In the genomic region with DNA sequence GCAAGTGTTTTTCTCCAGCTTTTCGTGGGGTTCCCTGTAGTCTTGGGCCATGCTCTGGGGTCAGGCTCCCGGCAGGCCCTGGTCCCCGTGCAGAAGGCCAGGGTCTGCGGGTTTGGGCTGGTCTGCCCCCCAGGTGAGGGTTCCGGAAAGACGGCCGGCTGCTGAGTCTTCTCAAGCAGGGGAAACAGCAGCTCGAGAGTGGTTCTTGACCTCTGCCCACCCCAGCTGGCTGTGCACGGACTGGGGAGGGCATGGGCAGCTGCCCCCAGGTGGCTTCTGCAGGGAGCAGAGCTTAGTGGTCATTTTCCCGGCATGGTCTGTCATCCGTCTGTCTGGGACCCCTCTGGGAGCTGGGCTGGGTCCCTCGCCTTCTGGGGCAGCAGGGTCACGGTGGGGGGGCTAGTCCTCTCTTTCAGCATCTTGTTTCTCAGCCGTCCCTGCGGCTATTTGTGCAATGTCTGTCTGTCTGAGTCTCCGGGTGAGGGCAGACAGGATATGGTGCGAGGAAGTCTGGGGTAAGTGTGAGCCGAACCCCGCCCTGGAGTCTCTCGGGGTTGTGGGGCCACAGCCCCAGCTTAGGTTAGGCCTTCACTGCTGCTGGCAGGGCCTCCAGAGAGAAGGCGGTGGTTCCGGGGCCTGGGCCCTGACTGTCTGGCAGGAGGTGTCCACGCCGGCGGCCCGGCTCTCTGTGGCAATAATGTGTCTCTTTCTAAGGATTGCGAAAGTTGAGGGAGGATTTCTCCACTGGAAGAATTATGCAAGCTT, we compare ENCODE assay signal across 1 cellular context.
TF ChIP-seq lines count a peak whose summit lies in the region.

No MANE protein-coding gene starts in this region.

TF ChIP-seq in GM23338, 12 proteins besides CTCF, POLR2A, EP300 and RAD21 (continued from another document):
- TF ChIP-seq, protein P1, sequence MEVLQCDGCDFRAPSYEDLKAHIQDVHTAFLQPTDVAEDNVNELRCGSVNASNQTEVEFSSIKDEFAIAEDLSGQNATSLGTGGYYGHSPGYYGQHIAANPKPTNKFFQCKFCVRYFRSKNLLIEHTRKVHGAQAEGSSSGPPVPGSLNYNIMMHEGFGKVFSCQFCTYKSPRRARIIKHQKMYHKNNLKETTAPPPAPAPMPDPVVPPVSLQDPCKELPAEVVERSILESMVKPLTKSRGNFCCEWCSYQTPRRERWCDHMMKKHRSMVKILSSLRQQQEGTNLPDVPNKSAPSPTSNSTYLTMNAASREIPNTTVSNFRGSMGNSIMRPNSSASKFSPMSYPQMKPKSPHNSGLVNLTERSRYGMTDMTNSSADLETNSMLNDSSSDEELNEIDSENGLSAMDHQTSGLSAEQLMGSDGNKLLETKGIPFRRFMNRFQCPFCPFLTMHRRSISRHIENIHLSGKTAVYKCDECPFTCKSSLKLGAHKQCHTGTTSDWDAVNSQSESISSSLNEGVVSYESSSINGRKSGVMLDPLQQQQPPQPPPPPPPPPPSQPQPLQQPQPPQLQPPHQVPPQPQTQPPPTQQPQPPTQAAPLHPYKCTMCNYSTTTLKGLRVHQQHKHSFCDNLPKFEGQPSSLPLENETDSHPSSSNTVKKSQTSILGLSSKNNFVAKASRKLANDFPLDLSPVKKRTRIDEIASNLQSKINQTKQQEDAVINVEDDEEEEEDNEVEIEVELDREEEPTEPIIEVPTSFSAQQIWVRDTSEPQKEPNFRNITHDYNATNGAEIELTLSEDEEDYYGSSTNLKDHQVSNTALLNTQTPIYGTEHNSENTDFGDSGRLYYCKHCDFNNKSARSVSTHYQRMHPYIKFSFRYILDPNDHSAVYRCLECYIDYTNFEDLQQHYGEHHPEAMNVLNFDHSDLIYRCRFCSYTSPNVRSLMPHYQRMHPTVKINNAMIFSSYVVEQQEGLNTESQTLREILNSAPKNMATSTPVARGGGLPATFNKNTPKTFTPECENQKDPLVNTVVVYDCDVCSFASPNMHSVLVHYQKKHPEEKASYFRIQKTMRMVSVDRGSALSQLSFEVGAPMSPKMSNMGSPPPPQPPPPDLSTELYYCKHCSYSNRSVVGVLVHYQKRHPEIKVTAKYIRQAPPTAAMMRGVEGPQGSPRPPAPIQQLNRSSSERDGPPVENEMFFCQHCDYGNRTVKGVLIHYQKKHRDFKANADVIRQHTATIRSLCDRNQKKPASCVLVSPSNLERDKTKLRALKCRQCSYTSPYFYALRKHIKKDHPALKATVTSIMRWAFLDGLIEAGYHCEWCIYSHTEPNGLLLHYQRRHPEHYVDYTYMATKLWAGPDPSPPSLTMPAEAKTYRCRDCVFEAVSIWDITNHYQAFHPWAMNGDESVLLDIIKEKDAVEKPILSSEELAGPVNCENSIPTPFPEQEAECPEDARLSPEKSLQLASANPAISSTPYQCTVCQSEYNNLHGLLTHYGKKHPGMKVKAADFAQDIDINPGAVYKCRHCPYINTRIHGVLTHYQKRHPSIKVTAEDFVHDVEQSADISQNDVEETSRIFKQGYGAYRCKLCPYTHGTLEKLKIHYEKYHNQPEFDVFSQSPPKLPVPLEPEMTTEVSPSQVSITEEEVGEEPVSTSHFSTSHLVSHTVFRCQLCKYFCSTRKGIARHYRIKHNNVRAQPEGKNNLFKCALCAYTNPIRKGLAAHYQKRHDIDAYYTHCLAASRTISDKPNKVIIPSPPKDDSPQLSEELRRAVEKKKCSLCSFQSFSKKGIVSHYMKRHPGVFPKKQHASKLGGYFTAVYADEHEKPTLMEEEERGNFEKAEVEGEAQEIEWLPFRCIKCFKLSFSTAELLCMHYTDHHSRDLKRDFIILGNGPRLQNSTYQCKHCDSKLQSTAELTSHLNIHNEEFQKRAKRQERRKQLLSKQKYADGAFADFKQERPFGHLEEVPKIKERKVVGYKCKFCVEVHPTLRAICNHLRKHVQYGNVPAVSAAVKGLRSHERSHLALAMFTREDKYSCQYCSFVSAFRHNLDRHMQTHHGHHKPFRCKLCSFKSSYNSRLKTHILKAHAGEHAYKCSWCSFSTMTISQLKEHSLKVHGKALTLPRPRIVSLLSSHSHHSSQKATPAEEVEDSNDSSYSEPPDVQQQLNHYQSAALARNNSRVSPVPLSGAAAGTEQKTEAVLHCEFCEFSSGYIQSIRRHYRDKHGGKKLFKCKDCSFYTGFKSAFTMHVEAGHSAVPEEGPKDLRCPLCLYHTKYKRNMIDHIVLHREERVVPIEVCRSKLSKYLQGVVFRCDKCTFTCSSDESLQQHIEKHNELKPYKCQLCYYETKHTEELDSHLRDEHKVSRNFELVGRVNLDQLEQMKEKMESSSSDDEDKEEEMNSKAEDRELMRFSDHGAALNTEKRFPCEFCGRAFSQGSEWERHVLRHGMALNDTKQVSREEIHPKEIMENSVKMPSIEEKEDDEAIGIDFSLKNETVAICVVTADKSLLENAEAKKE (CRISPR knock-in tag; IDR thresholded peaks at IDR 0.05) = no peak
